ENCODE assay signal across 17 cellular contexts in the genomic region with DNA sequence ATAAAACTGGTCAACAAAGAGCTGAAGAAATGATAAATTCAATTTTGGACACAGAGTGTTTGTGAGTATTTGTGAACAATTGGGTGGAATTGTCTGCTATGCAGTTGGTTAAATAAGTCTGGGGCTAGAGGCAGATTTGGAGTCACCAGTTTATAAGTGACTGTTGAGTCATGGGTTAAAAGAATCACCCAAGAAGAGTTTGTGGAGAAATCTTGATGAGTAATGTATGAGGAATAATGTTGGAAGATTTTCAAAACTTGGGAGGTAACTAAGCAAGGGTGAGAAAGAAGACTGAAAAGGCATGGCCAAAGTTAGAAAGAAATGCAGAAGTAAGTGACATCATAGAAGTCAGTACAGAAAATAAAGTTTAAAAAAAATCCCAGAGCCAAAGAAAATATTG.
DNase-seq lines count a peak whose midpoint lies in the region; ATAC-seq and TF ChIP-seq lines count a peak whose summit lies in the region.
"Had no signal": no experiment of that assay in that cellular context is flagged by ENCODE, and none has a peak within 500 bp of the region (broad histone marks: within the 10 kb centered on the region; RNA-seq: fewer than 3 reads in every experiment).

No MANE protein-coding gene starts in this region.

- no peak overlapping the region for H4K8ac ChIP-seq in mesendoderm (ENCODE audit: low read depth, low read length)

- H4K5ac ChIP-seq in mesendoderm (ENCODE audit: low read length): no peak overlapping the region

- no peaks in the 10 kb centered on the region for H3K79me1 ChIP-seq in mesendoderm (ENCODE audit: low read length)

- H2BK5ac ChIP-seq in mesendoderm (ENCODE audit: low read length): no peak overlapping the region

- H3K56ac ChIP-seq in mesendoderm (ENCODE audit: low read length): no peak overlapping the region

- no peak overlapping the region for H3K9ac ChIP-seq in mesendoderm (ENCODE audit: low read length)

- no peak overlapping the region for H3K23ac ChIP-seq in mesendoderm (ENCODE audit: low read length)

- intact Hi-C loops in spleen (cut with DNase I; ENCODE audit: low total_unique reads): no loop called here

- ATAC-seq in RWPE2 (ENCODE audit: low read depth) (peak; percentile 92), HG03139 (IDR thresholded peaks at IDR 0.05; ENCODE audit: unreplicated experiment) (no peak), GM21381 (IDR thresholded peaks at IDR 0.05; ENCODE audit: unreplicated experiment) (no peak)

- H3K27me3 ChIP-seq in RWPE2 (ENCODE audit: insufficient read depth, poor library complexity, severe bottlenecking) (no peaks in the 10 kb centered on the region), spleen (replicated peaks in 1 of 7) (no peaks in the 10 kb centered on the region), mesendoderm (ENCODE audit: insufficient read depth, low read length, poor library complexity) (no peaks in the 10 kb centered on the region)
- H3K27me3 ChIP-seq: hepatocyte had no signal

- no peak overlapping the region for H3K4ac ChIP-seq in mesendoderm (ENCODE audit: low read depth, low read length)

- H3K4me2 ChIP-seq in mesendoderm (ENCODE audit: low read length): no peak overlapping the region
- H3K4me2 ChIP-seq: hepatocyte had no signal

- H3K9me3 ChIP-seq in RWPE2 (ENCODE audit: severe bottlenecking) (no peaks in the 10 kb centered on the region), spleen (peaks cover 0 to 10% (median 2%) of the 10 kb centered on the region in 8 donors)

- H3K36me3 ChIP-seq in RWPE2 (ENCODE audit: low read depth): no peaks in the 10 kb centered on the region
- no peaks in the 10 kb centered on the region for H3K36me3 ChIP-seq in spleen
- no peaks in the 10 kb centered on the region for H3K36me3 ChIP-seq in mesendoderm (ENCODE audit: control insufficient read depth, insufficient read depth, low read length)

- no peak overlapping the region for H3K27ac ChIP-seq in RWPE2 (ENCODE audit: poor library complexity, severe bottlenecking)
- H3K27ac ChIP-seq in spleen: no peak overlapping the region
- H3K27ac ChIP-seq in mesendoderm (ENCODE audit: low read depth, low read length): no peak overlapping the region
- H3K27ac ChIP-seq: hepatocyte had no signal

- no peak overlapping the region for H2AK5ac ChIP-seq in mesendoderm (ENCODE audit: low read length)

- H3K4me1 ChIP-seq in RWPE2 (ENCODE audit: insufficient read depth, poor library complexity, severe bottlenecking): peaks cover 2% of the 10 kb centered on the region
- no peaks in the 10 kb centered on the region for H3K4me1 ChIP-seq in spleen
- H3K4me1 ChIP-seq in mesendoderm (ENCODE audit: control insufficient read depth, low read depth, low read length): peaks cover 2% of the 10 kb centered on the region

- no peaks in the 10 kb centered on the region for H3K27me3 Mint-ChIP-seq in osteocyte (ENCODE audit: unreplicated experiment)
- H3K27me3 Mint-ChIP-seq: CD4-positive, alpha-beta T cell; memory B cell; stimulated activated naive CD8-positive, alpha-beta T cell treated with anti-CD3 and anti-CD28 coated beads, Interleukin-15, Interleukin-2, amounts not matched to agents 100 ng/mL and 50 ng/mL, for 24 hours had no signal

- H3K9me3 Mint-ChIP-seq in osteocyte (ENCODE audit: unreplicated experiment): peaks cover 5% of the 10 kb centered on the region
- H3K9me3 Mint-ChIP-seq: CD4-positive, alpha-beta T cell had no signal

- no peak overlapping the region for H3K18ac ChIP-seq in mesendoderm (ENCODE audit: low read length)

- no peaks in the 10 kb centered on the region for H3K36me3 Mint-ChIP-seq in osteocyte (ENCODE audit: unreplicated experiment)
- H3K36me3 Mint-ChIP-seq: memory B cell had no signal

- peak overlapping the region; percentile 12 for H3K27ac Mint-ChIP-seq in osteocyte (ENCODE audit: unreplicated experiment)
- H3K27ac Mint-ChIP-seq: CD4-positive, alpha-beta T cell; memory B cell; stimulated activated naive CD8-positive, alpha-beta T cell treated with anti-CD3 and anti-CD28 coated beads, Interleukin-15, Interleukin-2, amounts not matched to agents 100 ng/mL and 50 ng/mL, for 24 hours had no signal

- no peak for TF ChIP-seq POLR2A in spleen (IDR thresholded peaks at IDR 0.05)

- no peak overlapping the region for H2BK120ac ChIP-seq in mesendoderm (ENCODE audit: low read depth, low read length)

- no peak overlapping the region for H2BK15ac ChIP-seq in mesendoderm (replicated peaks; ENCODE audit: low read depth)

- H3K4me3 Mint-ChIP-seq in osteocyte (ENCODE audit: unreplicated experiment): no peak overlapping the region
- H3K4me3 Mint-ChIP-seq: CD4-positive, alpha-beta T cell; memory B cell; stimulated activated naive CD8-positive, alpha-beta T cell treated with anti-CD3 and anti-CD28 coated beads, Interleukin-15, Interleukin-2, amounts not matched to agents 100 ng/mL and 50 ng/mL, for 24 hours had no signal

- peaks cover 11% of the 10 kb centered on the region for H3K4me1 Mint-ChIP-seq in osteocyte (ENCODE audit: unreplicated experiment)
- H3K4me1 Mint-ChIP-seq: memory B cell had no signal

- H3K4me3 ChIP-seq in RWPE2 (ENCODE audit: severe bottlenecking) (no peak overlapping the region), spleen (no peak overlapping the region), mesendoderm (ENCODE audit: low read length) (no peak overlapping the region)
- H3K4me3 ChIP-seq: hepatocyte had no signal

- no peak for TF ChIP-seq CTCF in RWPE2 (IDR thresholded peaks at IDR 0.05; ENCODE audit: poor library complexity, severe bottlenecking)
- TF ChIP-seq CTCF in osteocyte (IDR thresholded peaks at IDR 0.05): no peak
- no peak for TF ChIP-seq CTCF in spleen (IDR thresholded peaks at IDR 0.05 in 8 of 11, conservative IDR thresholded peaks at IDR 0.05 in 3 of 11)

- no peaks in the 10 kb centered on the region for H3K79me2 ChIP-seq in mesendoderm (ENCODE audit: control insufficient read depth, insufficient read depth, low read length)
- H3K79me2 ChIP-seq: hepatocyte had no signal

- DNase-seq in EH (ENCODE audit: low read depth): peak; percentile 98
- DNase-seq in RWPE2 (ENCODE audit: low spot score): no peak
- peak; percentile 95 for DNase-seq in fibroblast of gingiva (ENCODE audit: low read depth)
- no peak for DNase-seq in osteocyte (ENCODE audit: extremely low spot score, unreplicated experiment)
- DNase-seq in spleen: no peak
- DNase-seq in mesendoderm: no peak
- DNase-seq: activated CD4-positive, alpha-beta T cell treated with anti-CD3 and anti-CD28 coated beads, Interleukin-2, amount 50 U/mL, for 1 hour; activated naive CD4-positive, alpha-beta T cell; CD4-positive, alpha-beta T cell; GOT3; NCI-H1694; NK-92 treated with Interleukin-12 subunit alpha and Interleukin-12 subunit beta, amount 100 ng/mL, for 24 hours had no signal

Comparison
In these comparisons a context has a peak if more than half of its experiments do, and no peak if none do; other contexts are left out.
1. DNase-seq: peak in EH (single experiment) and fibroblast of gingiva (single experiment); none in RWPE2 (single experiment), osteocyte (single experiment), spleen (single experiment) and mesendoderm (single experiment).